Comparison of ENCODE assay signal across 16 cellular contexts in the genomic region with DNA sequence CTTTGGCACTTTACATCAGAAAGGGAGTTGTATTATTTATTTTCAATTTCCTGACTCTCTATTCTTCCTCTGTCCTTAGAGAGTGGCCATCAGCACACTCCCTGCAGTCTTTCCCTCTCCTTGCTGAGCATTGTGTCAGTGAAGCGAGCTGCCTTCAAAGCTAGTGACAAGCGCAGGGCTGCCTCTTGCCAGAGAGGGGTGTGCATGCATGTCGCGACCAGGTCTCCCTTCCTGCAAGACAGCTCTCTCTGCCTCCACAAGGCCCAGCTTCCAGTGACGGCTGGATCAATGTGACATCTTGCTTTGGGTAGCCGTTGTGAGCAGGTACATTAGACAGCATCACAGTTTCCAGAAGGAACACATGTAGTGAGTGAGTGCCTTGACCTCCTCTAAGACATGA.
DNase-seq lines count a peak whose midpoint lies in the region; TF ChIP-seq lines count a peak whose summit lies in the region.
"Had no signal": no experiment of that assay in that cellular context is flagged by ENCODE, and none has a peak within 500 bp of the region (broad histone marks: within the 10 kb centered on the region; RNA-seq: fewer than 3 reads in every experiment).

No MANE protein-coding gene starts in this region.

- H3K4me3 Mint-ChIP-seq in brain = peak overlapping the region in 4 of 5 experiments; percentile 0 to 72 (median 36)
- no peak overlapping the region for H3K4me3 Mint-ChIP-seq in Calu3 (ENCODE audit: low read depth, unreplicated experiment)
- H3K4me3 Mint-ChIP-seq: CD8-positive, alpha-beta T cell had no signal

- no peak overlapping the region for H3K27ac ChIP-seq in RWPE1
- H3K27ac ChIP-seq: 22Rv1, SJSA1 had no signal

- H3K4me1 Mint-ChIP-seq in brain = peaks cover 28% of the 10 kb centered on the region
- no peaks in the 10 kb centered on the region for H3K4me1 Mint-ChIP-seq in Calu3 (ENCODE audit: low read depth, unreplicated experiment)

- H3K27ac Mint-ChIP-seq in brain = peak overlapping the region in 4 of 5 experiments; percentile 16 to 60 (median 32)
- H3K27ac Mint-ChIP-seq in Calu3 (ENCODE audit: unreplicated experiment) = no peak overlapping the region
- H3K27ac Mint-ChIP-seq: CD8-positive, alpha-beta T cell had no signal

- H3K27me3 Mint-ChIP-seq in brain = peaks cover 9% of the 10 kb centered on the region
- no peaks in the 10 kb centered on the region for H3K27me3 Mint-ChIP-seq in Calu3 (ENCODE audit: unreplicated experiment)

- CTCF ChIA-PET in Calu3 (lab: Charles Lee) = interaction anchor here (0.6 kb wide), 1 partner anchor 335 kb away, joined by 7 read pairs; no protein-coding TSS in a partner anchor
- CTCF ChIA-PET in RWPE1 (lab: Yijun Ruan, JAX) = no interaction called here

- no peak for TF ChIP-seq CTCF in brain (conservative IDR thresholded peaks at IDR 0.05)
- no peak for TF ChIP-seq CTCF in Calu3 (IDR thresholded peaks at IDR 0.05; ENCODE audit: unreplicated experiment)
- TF ChIP-seq CTCF in RWPE1 (conservative IDR thresholded peaks at IDR 0.05; ENCODE audit: low read depth) = no peak

- H3K36me3 Mint-ChIP-seq in brain (no peaks in the 10 kb centered on the region), Calu3 (ENCODE audit: insufficient read depth, unreplicated experiment) (no peaks in the 10 kb centered on the region)
- H3K36me3 Mint-ChIP-seq: CD8-positive, alpha-beta T cell had no signal

- no TSS peak for BruUV-seq in Calu3 (replicated peaks; lab: Mats Ljungman, UMichigan)

- POLR2A ChIA-PET in RWPE1 (lab: Yijun Ruan, JAX; ENCODE audit: low non-redundant PET) = no interaction called here

- peaks cover 0 to 3% (median 2%) of the 10 kb centered on the region in 5 experiments for H3K9me3 Mint-ChIP-seq in brain
- peaks cover 2% of the 10 kb centered on the region for H3K9me3 Mint-ChIP-seq in Calu3 (ENCODE audit: low read depth, unreplicated experiment)

- peak; percentile 76 for DNase-seq in NCI-H146 (lab: John Stamatoyannopoulos, UW)
- DNase-seq in NCI-H146 treated with DMSO at 0.1 percent for 48 hours (lab: John Stamatoyannopoulos, UW; ENCODE audit: unreplicated experiment) = no peak
- peak; percentile 58 for DNase-seq in islet precursor cell
- peak; percentile 75 for DNase-seq in retina
- DNase-seq in Calu3 = no peak
- no peak for DNase-seq in RWPE1 (ENCODE audit: low spot score)
- no peak for DNase-seq in nucleus accumbens (lab: John Stamatoyannopoulos, UW)
- DNase-seq: CD8-positive, alpha-beta T cell; DMS79 treated with DMSO at 0.1 percent for 48 hours; GDM1; NCI-H2081 treated with DMSO at 0.1 percent for 48 hours; NCI-H526; PC-3 had no signal

- intact Hi-C loops in Calu3 (cut with micrococcal nuclease; ENCODE audit: unreplicated experiment) = no loop called here

Comparison
In these comparisons a context has a peak if more than half of its experiments do, and no peak if none do; other contexts are left out.
1. DNase-seq: peak in NCI-H146 (single experiment), islet precursor cell (single experiment) and retina (single experiment); none in NCI-H146 treated with DMSO at 0.1 percent for 48 hours (single experiment), Calu3 (single experiment), RWPE1 (single experiment) and nucleus accumbens (0 of 56).